Comparison of ENCODE assay signal across 1 cellular context in the genomic region with DNA sequence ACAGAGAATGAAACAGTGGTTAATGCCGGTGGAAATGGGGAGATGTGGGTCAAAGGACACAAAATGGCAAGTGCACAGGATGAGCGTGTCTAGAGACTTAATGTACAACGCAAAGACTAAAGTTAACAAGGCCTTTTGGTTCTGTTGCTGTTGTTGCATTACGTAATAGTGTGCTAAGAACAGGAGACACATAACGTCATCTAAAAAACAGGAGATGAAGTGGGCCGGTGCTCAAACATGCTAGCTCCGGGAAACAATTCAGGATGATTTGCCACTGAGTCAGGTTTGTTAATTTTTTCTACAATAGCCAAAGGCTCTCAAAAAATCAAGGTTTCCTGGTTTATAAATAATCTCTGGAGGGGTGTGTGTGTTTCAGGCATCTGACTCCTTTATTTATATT.
TF ChIP-seq lines count a peak whose summit lies in the region.

No MANE protein-coding gene starts in this region.

TF ChIP-seq in HepG2, 621 proteins besides CTCF, POLR2A, EP300 and RAD21 (continued from another document and continues in another):
- peak; percentile 67 for TF ChIP-seq ARID5B (CRISPR knock-in tag; IDR thresholded peaks at IDR 0.05)
- TF ChIP-seq ZNF558 (CRISPR knock-in tag; IDR thresholded peaks at IDR 0.05; ENCODE audit: borderline replicate concordance): no peak
- TF ChIP-seq YY1 (IDR thresholded peaks at IDR 0.05; ENCODE audit: insufficient read depth, insufficient replicate concordance, low read depth, low read length): no peak
- no peak for TF ChIP-seq ZNF564 (CRISPR knock-in tag; IDR thresholded peaks at IDR 0.05)
- no peak for TF ChIP-seq JUNB (CRISPR knock-in tag; IDR thresholded peaks at IDR 0.05; ENCODE audit: borderline replicate concordance)
- no peak for TF ChIP-seq PHF21A (CRISPR knock-in tag; IDR thresholded peaks at IDR 0.05)
- no peak for TF ChIP-seq SP4 (CRISPR knock-in tag; IDR thresholded peaks at IDR 0.05)
- no peak for TF ChIP-seq NFATC3 (CRISPR knock-in tag; IDR thresholded peaks at IDR 0.05)
- TF ChIP-seq, protein P1, sequence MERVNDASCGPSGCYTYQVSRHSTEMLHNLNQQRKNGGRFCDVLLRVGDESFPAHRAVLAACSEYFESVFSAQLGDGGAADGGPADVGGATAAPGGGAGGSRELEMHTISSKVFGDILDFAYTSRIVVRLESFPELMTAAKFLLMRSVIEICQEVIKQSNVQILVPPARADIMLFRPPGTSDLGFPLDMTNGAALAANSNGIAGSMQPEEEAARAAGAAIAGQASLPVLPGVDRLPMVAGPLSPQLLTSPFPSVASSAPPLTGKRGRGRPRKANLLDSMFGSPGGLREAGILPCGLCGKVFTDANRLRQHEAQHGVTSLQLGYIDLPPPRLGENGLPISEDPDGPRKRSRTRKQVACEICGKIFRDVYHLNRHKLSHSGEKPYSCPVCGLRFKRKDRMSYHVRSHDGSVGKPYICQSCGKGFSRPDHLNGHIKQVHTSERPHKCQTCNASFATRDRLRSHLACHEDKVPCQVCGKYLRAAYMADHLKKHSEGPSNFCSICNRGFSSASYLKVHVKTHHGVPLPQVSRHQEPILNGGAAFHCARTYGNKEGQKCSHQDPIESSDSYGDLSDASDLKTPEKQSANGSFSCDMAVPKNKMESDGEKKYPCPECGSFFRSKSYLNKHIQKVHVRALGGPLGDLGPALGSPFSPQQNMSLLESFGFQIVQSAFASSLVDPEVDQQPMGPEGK (CRISPR knock-in tag; IDR thresholded peaks at IDR 0.05): no peak
- no peak for TF ChIP-seq ZNF772 (CRISPR knock-in tag; IDR thresholded peaks at IDR 0.05)
- no peak for TF ChIP-seq TCF7 (IDR thresholded peaks at IDR 0.05; ENCODE audit: low read depth)
- TF ChIP-seq HMG20B (CRISPR knock-in tag; conservative IDR thresholded peaks at IDR 0.05): no peak
- TF ChIP-seq EED (CRISPR knock-in tag; IDR thresholded peaks at IDR 0.05): no peak
- TF ChIP-seq CHD4 (IDR thresholded peaks at IDR 0.05; ENCODE audit: borderline replicate concordance, low read length): no peak
- TF ChIP-seq POGZ (CRISPR knock-in tag; IDR thresholded peaks at IDR 0.05): 0 out of 2 replicates have a peak, but pooled peaks have one; percentile 26
- no peak for TF ChIP-seq ZNF569 (CRISPR knock-in tag; IDR thresholded peaks at IDR 0.05; ENCODE audit: borderline replicate concordance)
- TF ChIP-seq ZNF878 (CRISPR knock-in tag; IDR thresholded peaks at IDR 0.05): no peak
- TF ChIP-seq CC2D1A (CRISPR knock-in tag; IDR thresholded peaks at IDR 0.05): no peak
- no peak for TF ChIP-seq GPN1 (CRISPR knock-in tag; IDR thresholded peaks at IDR 0.05; ENCODE audit: borderline replicate concordance)
- TF ChIP-seq ZSCAN21 (CRISPR knock-in tag; IDR thresholded peaks at IDR 0.05; ENCODE audit: borderline replicate concordance): no peak
- TF ChIP-seq TCF7L2 (IDR thresholded peaks at IDR 0.05; ENCODE audit: low read depth, low read length): no peak
- TF ChIP-seq ZSCAN31 (CRISPR knock-in tag; IDR thresholded peaks at IDR 0.05; ENCODE audit: low read depth): no peak
- TF ChIP-seq ZBTB46 (CRISPR knock-in tag; IDR thresholded peaks at IDR 0.05; ENCODE audit: borderline replicate concordance): no peak
- TF ChIP-seq SNAPC2 (CRISPR knock-in tag; IDR thresholded peaks at IDR 0.05): no peak
- no peak for TF ChIP-seq MZF1 (CRISPR knock-in tag; IDR thresholded peaks at IDR 0.05; ENCODE audit: borderline replicate concordance)
- no peak for TF ChIP-seq ZNF660 (CRISPR knock-in tag; IDR thresholded peaks at IDR 0.05; ENCODE audit: borderline replicate concordance, low read depth)
- TF ChIP-seq ZSCAN29 (CRISPR knock-in tag; conservative IDR thresholded peaks at IDR 0.05): no peak
- no peak for TF ChIP-seq ZNF432 (CRISPR knock-in tag; IDR thresholded peaks at IDR 0.05; ENCODE audit: borderline replicate concordance)
- TF ChIP-seq, protein P2, sequence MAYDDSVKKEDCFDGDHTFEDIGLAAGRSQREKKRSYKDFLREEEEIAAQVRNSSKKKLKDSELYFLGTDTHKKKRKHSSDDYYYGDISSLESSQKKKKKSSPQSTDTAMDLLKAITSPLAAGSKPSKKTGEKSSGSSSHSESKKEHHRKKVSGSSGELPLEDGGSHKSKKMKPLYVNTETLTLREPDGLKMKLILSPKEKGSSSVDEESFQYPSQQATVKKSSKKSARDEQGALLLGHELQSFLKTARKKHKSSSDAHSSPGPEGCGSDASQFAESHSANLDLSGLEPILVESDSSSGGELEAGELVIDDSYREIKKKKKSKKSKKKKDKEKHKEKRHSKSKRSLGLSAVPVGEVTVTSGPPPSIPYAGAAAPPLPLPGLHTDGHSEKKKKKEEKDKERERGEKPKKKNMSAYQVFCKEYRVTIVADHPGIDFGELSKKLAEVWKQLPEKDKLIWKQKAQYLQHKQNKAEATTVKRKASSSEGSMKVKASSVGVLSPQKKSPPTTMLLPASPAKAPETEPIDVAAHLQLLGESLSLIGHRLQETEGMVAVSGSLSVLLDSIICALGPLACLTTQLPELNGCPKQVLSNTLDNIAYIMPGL (CRISPR knock-in tag; IDR thresholded peaks at IDR 0.05; ENCODE audit: borderline replicate concordance in 1 of 2, low read depth in 1 of 2): no peak
- no peak for TF ChIP-seq NR2F6 (IDR thresholded peaks at IDR 0.05)
- no peak for TF ChIP-seq NR2F6 (CRISPR knock-in tag; IDR thresholded peaks at IDR 0.05)
- TF ChIP-seq ZNF639 (CRISPR knock-in tag; conservative IDR thresholded peaks at IDR 0.05): no peak
- TF ChIP-seq ZNF251 (CRISPR knock-in tag; IDR thresholded peaks at IDR 0.05): no peak
- TF ChIP-seq DR1 (CRISPR knock-in tag; IDR thresholded peaks at IDR 0.05): no peak
- TF ChIP-seq, protein P3, sequence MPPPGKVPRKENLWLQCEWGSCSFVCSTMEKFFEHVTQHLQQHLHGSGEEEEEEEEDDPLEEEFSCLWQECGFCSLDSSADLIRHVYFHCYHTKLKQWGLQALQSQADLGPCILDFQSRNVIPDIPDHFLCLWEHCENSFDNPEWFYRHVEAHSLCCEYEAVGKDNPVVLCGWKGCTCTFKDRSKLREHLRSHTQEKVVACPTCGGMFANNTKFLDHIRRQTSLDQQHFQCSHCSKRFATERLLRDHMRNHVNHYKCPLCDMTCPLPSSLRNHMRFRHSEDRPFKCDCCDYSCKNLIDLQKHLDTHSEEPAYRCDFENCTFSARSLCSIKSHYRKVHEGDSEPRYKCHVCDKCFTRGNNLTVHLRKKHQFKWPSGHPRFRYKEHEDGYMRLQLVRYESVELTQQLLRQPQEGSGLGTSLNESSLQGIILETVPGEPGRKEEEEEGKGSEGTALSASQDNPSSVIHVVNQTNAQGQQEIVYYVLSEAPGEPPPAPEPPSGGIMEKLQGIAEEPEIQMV (CRISPR knock-in tag; IDR thresholded peaks at IDR 0.05; ENCODE audit: low read depth): no peak
- TF ChIP-seq MIXL1 (CRISPR knock-in tag; IDR thresholded peaks at IDR 0.05): no peak
- no peak for TF ChIP-seq MYC (CRISPR knock-in tag; IDR thresholded peaks at IDR 0.05; ENCODE audit: borderline replicate concordance)
- no peak for TF ChIP-seq ZSCAN9 (CRISPR knock-in tag; IDR thresholded peaks at IDR 0.05; ENCODE audit: borderline replicate concordance)
- TF ChIP-seq MNT (IDR thresholded peaks at IDR 0.05): no peak
- TF ChIP-seq ELK4 (CRISPR knock-in tag; IDR thresholded peaks at IDR 0.05; ENCODE audit: borderline replicate concordance): no peak
- TF ChIP-seq SSRP1 (CRISPR knock-in tag; IDR thresholded peaks at IDR 0.05): no peak
- no peak for TF ChIP-seq ZNF510 (CRISPR knock-in tag; IDR thresholded peaks at IDR 0.05; ENCODE audit: low read depth)
- no peak for TF ChIP-seq ARNT (IDR thresholded peaks at IDR 0.05)
- no peak for TF ChIP-seq ZNF441 (CRISPR knock-in tag; IDR thresholded peaks at IDR 0.05; ENCODE audit: borderline replicate concordance)
- TF ChIP-seq PRDM4 (CRISPR knock-in tag; IDR thresholded peaks at IDR 0.05; ENCODE audit: borderline replicate concordance): no peak
